Comparison of ENCODE assay signal across 8 cellular contexts in the genomic region with DNA sequence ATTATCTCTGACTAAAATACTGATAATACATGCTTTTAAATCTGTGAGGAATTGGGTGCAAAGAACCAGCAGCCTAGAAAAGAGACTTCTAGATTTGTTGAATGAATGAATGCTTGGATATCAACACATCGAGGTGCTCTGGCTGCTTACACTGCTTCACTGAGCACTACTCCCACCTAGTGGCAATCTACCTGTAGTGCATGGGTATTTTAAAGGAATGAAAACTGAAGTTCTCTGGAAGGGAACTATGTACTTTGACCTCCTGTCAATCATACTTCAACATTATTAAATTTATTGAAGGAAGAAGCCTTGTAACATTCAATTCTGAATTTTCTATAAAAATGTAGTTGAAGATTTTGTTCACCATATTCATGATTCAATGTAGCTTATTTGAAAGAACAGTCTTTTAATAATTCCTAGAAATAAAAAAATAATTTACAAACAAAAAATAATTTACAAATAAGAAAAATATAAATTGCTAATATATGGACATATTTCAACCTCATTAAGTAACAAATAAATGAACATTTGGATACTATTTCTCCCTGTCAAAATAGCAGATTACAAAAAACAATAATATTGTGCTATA.
A peak's percentile ranks its signal among the peaks of the same experiment; 100 is the strongest.
DNase-seq lines count a peak whose midpoint lies in the region; ATAC-seq, FAIRE-seq and TF ChIP-seq lines count a peak whose summit lies in the region.

No MANE protein-coding gene starts in this region.

- TF ChIP-seq POLR2A in erythroblast (IDR thresholded peaks at IDR 0.05; ENCODE audit: low read length) = no peak

- peaks cover 11 to 19% of the 10 kb centered on the region in 2 donors for H3K27me3 Mint-ChIP-seq in natural killer cell treated with Interleukin-12 subunit alpha and Interleukin-12 subunit beta and Interleukin-15 and Interleukin-18, amount 100 ng/mL, for 72 hours

- TF ChIP-seq CTCF in D721Med (IDR thresholded peaks at IDR 0.05; ENCODE audit: insufficient read depth, missing control alignments) = peak; percentile 93

- peak; percentile 82 for FAIRE-seq in D721Med (lab: Jason Lieb, UNC)
- FAIRE-seq in GM19239 (lab: Jason Lieb, UNC) = peak; percentile 84

- H3K4me3 Mint-ChIP-seq in natural killer cell treated with Interleukin-12 subunit alpha and Interleukin-12 subunit beta and Interleukin-15 and Interleukin-18, amount 100 ng/mL, for 72 hours = no peak overlapping the region

- no peaks in the 10 kb centered on the region for H3K9me3 Mint-ChIP-seq in natural killer cell treated with Interleukin-12 subunit alpha and Interleukin-12 subunit beta and Interleukin-15 and Interleukin-18, amount 100 ng/mL, for 72 hours

- no peaks in the 10 kb centered on the region for H3K4me1 Mint-ChIP-seq in natural killer cell treated with Interleukin-12 subunit alpha and Interleukin-12 subunit beta and Interleukin-15 and Interleukin-18, amount 100 ng/mL, for 72 hours (ENCODE audit: low read depth in 2 of 2)

- no peaks in the 10 kb centered on the region for H3K36me3 Mint-ChIP-seq in natural killer cell treated with Interleukin-12 subunit alpha and Interleukin-12 subunit beta and Interleukin-15 and Interleukin-18, amount 100 ng/mL, for 72 hours

- no peak for DNase-seq in D721Med (ENCODE audit: insufficient read length, low spot score)
- DNase-seq in GM19239 (ENCODE audit: insufficient read length, low spot score) = peak; percentile 21
- peak; percentile 69 for DNase-seq in NCI-H345 treated with DMSO at 0.1 percent for 48 hours (lab: John Stamatoyannopoulos, UW; ENCODE audit: unreplicated experiment)
- DNase-seq in activated CD4-positive, alpha-beta T cell treated with anti-CD3 and anti-CD28 coated beads, Interleukin-2, amount 50 U/mL, for 4 hours = peak; percentile 6
- peak; percentile 70 to 81 for DNase-seq in erythroblast (lab: John Stamatoyannopoulos, UW)
- peak; percentile 79 for DNase-seq in natural killer cell treated with Interleukin-12 subunit alpha and Interleukin-12 subunit beta and Interleukin-15 and Interleukin-18, amount 100 ng/mL, for 72 hours (ENCODE audit: low spot score)
- no peak for DNase-seq in cerebellar nuclear complex (lab: John Stamatoyannopoulos, UW)

- peak; percentile 71 for ATAC-seq in HG03196 (IDR thresholded peaks at IDR 0.05; ENCODE audit: unreplicated experiment)
- peak in 1 of 2 donors; percentile 61 for ATAC-seq in natural killer cell treated with Interleukin-12 subunit alpha and Interleukin-12 subunit beta and Interleukin-15 and Interleukin-18, amount 100 ng/mL, for 72 hours

- H3K27ac Mint-ChIP-seq in natural killer cell treated with Interleukin-12 subunit alpha and Interleukin-12 subunit beta and Interleukin-15 and Interleukin-18, amount 100 ng/mL, for 72 hours = no peak overlapping the region

Comparison
In these comparisons a context has a peak if more than half of its experiments do, and no peak if none do; other contexts are left out.
1. DNase-seq: peak in GM19239 (single experiment), NCI-H345 treated with DMSO at 0.1 percent for 48 hours (single experiment), activated CD4-positive, alpha-beta T cell treated with anti-CD3 and anti-CD28 coated beads, Interleukin-2, amount 50 U/mL, for 4 hours (2 of 2), erythroblast (2 of 2) and natural killer cell treated with Interleukin-12 subunit alpha and Interleukin-12 subunit beta and Interleukin-15 and Interleukin-18, amount 100 ng/mL, for 72 hours (single experiment); none in D721Med (single experiment) and cerebellar nuclear complex (0 of 2).